8 cellular contexts compared by ENCODE assay signal in the genomic region with DNA sequence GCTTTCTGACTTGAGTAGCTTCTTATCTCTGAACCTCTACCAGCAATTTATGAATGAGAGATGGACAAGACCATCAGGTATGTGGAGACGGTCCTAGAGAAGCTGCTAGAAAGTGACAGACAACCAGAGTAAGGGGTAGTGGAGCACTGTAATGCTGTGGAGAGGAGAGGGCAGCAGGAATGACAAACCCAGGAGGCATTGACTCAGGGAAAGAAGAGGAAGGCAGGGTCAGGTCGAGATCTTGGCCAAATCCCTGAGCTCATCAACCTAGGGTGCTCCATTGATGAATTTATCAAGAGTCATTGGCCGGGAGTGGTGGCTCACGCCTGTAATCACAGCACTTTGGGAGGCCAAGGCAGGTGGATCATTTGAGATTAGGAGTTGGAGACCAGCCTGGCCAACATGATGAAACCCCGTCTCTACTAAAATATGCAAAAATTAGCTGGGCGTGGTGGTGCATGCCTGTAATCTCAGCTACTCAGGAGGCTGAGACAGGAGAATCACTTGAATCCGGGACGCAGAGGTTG. TPM values are rescaled to one million over a fixed set of nuclear protein-coding genes. Genes with fewer than 3 reads are reported as not detected.
"Had no signal": no experiment of that assay in that cellular context is flagged by ENCODE, and none has a peak within 500 bp of the region (broad histone marks: within the 10 kb centered on the region; RNA-seq: fewer than 3 reads in every experiment).

No MANE protein-coding gene starts in this region.

RNA-seq across cellular contexts. Expression of a gene that starts 17.3 kb away (rescaled TPM):
- total RNA-seq: activated B cell treated with CpG ODN at 0.5 μM for 24 hours; activated CD8-positive, alpha-beta T cell treated with anti-CD3 and anti-CD28 coated beads, Interleukin-2, amount 10 ng/mL, durations not matched to agents 7 days and 5 days; activated naive CD8-positive, alpha-beta T cell treated with anti-CD3 and anti-CD28 coated beads for 36 hours; aorta; IMR-90; Right ventricle myocardium inferior; SK-MEL-5; T-cell had no signal
- polyA plus RNA-seq: aorta, IMR-90 had no signal

RNA-seq across cellular contexts. Expression of a gene that starts 20.5 kb away (rescaled TPM):
- total RNA-seq: activated B cell treated with CpG ODN at 0.5 μM for 24 hours; activated CD8-positive, alpha-beta T cell treated with anti-CD3 and anti-CD28 coated beads, Interleukin-2, amount 10 ng/mL, durations not matched to agents 7 days and 5 days; activated naive CD8-positive, alpha-beta T cell treated with anti-CD3 and anti-CD28 coated beads for 36 hours; aorta; IMR-90; Right ventricle myocardium inferior; SK-MEL-5; T-cell had no signal
- polyA plus RNA-seq: aorta, IMR-90 had no signal

RNA-seq across cellular contexts. Expression of a gene that starts 54.9 kb away (rescaled TPM):
- total RNA-seq: activated B cell treated with CpG ODN at 0.5 μM for 24 hours; activated CD8-positive, alpha-beta T cell treated with anti-CD3 and anti-CD28 coated beads, Interleukin-2, amount 10 ng/mL, durations not matched to agents 7 days and 5 days; activated naive CD8-positive, alpha-beta T cell treated with anti-CD3 and anti-CD28 coated beads for 36 hours; aorta; IMR-90; Right ventricle myocardium inferior; SK-MEL-5; T-cell had no signal
- polyA plus RNA-seq: aorta, IMR-90 had no signal

RNA-seq across cellular contexts. Expression of a gene that starts 55.5 kb away (rescaled TPM):
- total RNA-seq: activated B cell treated with CpG ODN at 0.5 μM for 24 hours, IMR-90 had no signal
- polyA plus RNA-seq: aorta, IMR-90 had no signal

RNA-seq across cellular contexts. Expression of a gene that starts 57.6 kb away (rescaled TPM):
- total RNA-seq: activated B cell treated with CpG ODN at 0.5 μM for 24 hours; activated CD8-positive, alpha-beta T cell treated with anti-CD3 and anti-CD28 coated beads, Interleukin-2, amount 10 ng/mL, durations not matched to agents 7 days and 5 days; activated naive CD8-positive, alpha-beta T cell treated with anti-CD3 and anti-CD28 coated beads for 36 hours; aorta; IMR-90; Right ventricle myocardium inferior; SK-MEL-5; T-cell had no signal
- polyA plus RNA-seq: aorta, IMR-90 had no signal
